11 cellular contexts compared by ENCODE assay signal in the genomic region with DNA sequence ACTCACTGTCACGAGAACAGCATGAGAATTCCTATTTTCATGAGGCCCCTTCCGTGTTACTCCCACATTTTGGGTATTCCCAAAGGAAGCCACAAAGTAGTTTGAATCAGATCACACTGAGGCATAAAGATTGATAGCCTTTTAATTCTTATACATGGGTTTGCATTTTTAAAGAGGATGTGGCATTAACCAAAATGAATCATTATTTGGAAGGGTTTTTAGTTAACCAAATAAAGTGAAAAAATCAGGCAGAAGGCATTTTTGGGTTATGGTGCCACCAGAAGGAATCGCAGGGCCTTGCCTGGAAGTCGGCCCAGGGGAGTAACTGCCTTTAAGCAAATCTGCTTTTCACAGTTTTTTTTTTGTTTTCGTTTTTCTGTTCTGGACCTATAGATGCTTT. TPM values are rescaled to one million over a fixed set of nuclear protein-coding genes. Genes with fewer than 3 reads are reported as not detected.
DNase-seq lines count a peak whose midpoint lies in the region; ATAC-seq, FAIRE-seq and TF ChIP-seq lines count a peak whose summit lies in the region.
"Had no signal": no experiment of that assay in that cellular context is flagged by ENCODE, and none has a peak within 500 bp of the region (broad histone marks: within the 10 kb centered on the region; RNA-seq: fewer than 3 reads in every experiment).

No MANE protein-coding gene starts in this region.

- BruUV-seq in K562 (replicated peaks; lab: Mats Ljungman, UMichigan): no TSS peak

- peaks cover 16% of the 10 kb centered on the region; the same call in 1 of the 3 replicates for H3K79me2 ChIP-seq in K562 (ENCODE audit: control insufficient read depth, insufficient read depth, low read length)

- peaks cover 8% of the 10 kb centered on the region for H3K79me1 ChIP-seq in neuronal stem cell (ENCODE audit: low read depth, low read length)

- no peaks in the 10 kb centered on the region for H4K20me1 ChIP-seq in K562 (replicated peaks; ENCODE audit: control insufficient read depth, insufficient read depth, low read length)

- H3K9me3 ChIP-seq in K562 (replicated peaks; ENCODE audit: control insufficient read depth, insufficient read depth, low read depth, low read length): no peaks in the 10 kb centered on the region
- peaks cover 1 to 6% of the 10 kb centered on the region in 2 donors for H3K9me3 ChIP-seq in neuronal stem cell (replicated peaks in 1 of 2; ENCODE audit: control insufficient read depth in 2 of 2, insufficient read depth in 1 of 2, low read depth in 1 of 2, low read length in 2 of 2)

- POLR2A ChIA-PET in K562 (lab: Yijun Ruan, JAX): no interaction called here

- peak; percentile 21 for TF ChIP-seq CTCF in AG09319 (IDR thresholded peaks at IDR 0.05; ENCODE audit: low read depth, low read length)
- TF ChIP-seq CTCF in K562 (IDR thresholded peaks at IDR 0.05 in 2 of 3, conservative IDR thresholded peaks at IDR 0.05 in 1 of 3; ENCODE audit: insufficient read depth in 2 of 3, low read depth in 1 of 3, low read length in 3 of 3): no peak

- no peak overlapping the region for H3K14ac ChIP-seq in neuronal stem cell (ENCODE audit: low read length)

- WGBS in K562 (ENCODE audit: insufficient coverage, low coverage, missing lambda C conversion rate): 68% methylated on average over 5 of the region's 5 CpGs
- WGBS in neuronal stem cell (ENCODE audit: extremely low coverage in 2 of 2, insufficient read length in 2 of 2, insufficient replicate concordance in 1 of 2), 2 donors: no CpG with 5 or more reads among the region's 5 CpGs

- H3K23ac ChIP-seq in neuronal stem cell (ENCODE audit: low read depth, low read length, poor library complexity): no peak overlapping the region

- no peak for TF ChIP-seq RAD21 in K562 (CRISPR knock-in tag; conservative IDR thresholded peaks at IDR 0.05 in 1 of 2, IDR thresholded peaks at IDR 0.05 in 1 of 2)

- H3K9me1 ChIP-seq in K562 (ENCODE audit: control insufficient read depth, insufficient read depth, low read length): no peaks in the 10 kb centered on the region

- H3K27ac ChIP-seq in K562 (ENCODE audit: extremely low read depth, low read depth, low read length): no peak overlapping the region
- H3K27ac ChIP-seq in neuronal stem cell (replicated peaks; ENCODE audit: low read length): no peak overlapping the region

- H2AK5ac ChIP-seq in neuronal stem cell (ENCODE audit: low read depth, low read length): no peak overlapping the region

- no peak overlapping the region for H2BK15ac ChIP-seq in neuronal stem cell (ENCODE audit: low read length)

- FAIRE-seq in K562 (lab: Jason Lieb, UNC): no peak

- H3K27me3 ChIP-seq in K562 (ENCODE audit: control insufficient read depth in 2 of 2, insufficient read depth in 2 of 2, low read length in 2 of 2) (no peaks in the 10 kb centered on the region), neuronal stem cell (ENCODE audit: control insufficient read depth in 3 of 3, insufficient read depth in 3 of 3, low read depth in 1 of 3, low read length in 3 of 3) (no peaks in the 10 kb centered on the region)

- H2BK12ac ChIP-seq in neuronal stem cell (ENCODE audit: low read length): no peak overlapping the region

- DNase-seq in AG09319 (ENCODE audit: extremely low read depth, low read depth) (no peak), HT1080 (ENCODE audit: low read depth) (peak; percentile 64), K562 (ENCODE audit: extremely low read depth in 1 of 4, low spot score in 3 of 4) (no peak), myocyte (ENCODE audit: low read depth) (peak; percentile 47), NCI-H526 (lab: John Stamatoyannopoulos, UW) (no peak), neuronal stem cell (ENCODE audit: low spot score) (no peak)
- DNase-seq in activated CD8-positive, alpha-beta memory T cell treated with anti-CD3 and anti-CD28 coated beads, Interleukin-2, amount 50 U/mL, for 48 hours: no peak
- no peak for DNase-seq in activated CD4-positive, alpha-beta T cell treated with anti-CD3 and anti-CD28 coated beads, Interleukin-2, amount 50 U/mL, for 1 hour
- DNase-seq: activated CD4-positive, alpha-beta T cell treated with anti-CD3 and anti-CD28 coated beads for 4 hours; DMS153; PC-9 had no signal

- H3K36me3 ChIP-seq in K562 (ENCODE audit: control insufficient read depth, insufficient read depth, low read length) (peaks cover 5% of the 10 kb centered on the region; the same call in 1 of the 3 replicates), neuronal stem cell (replicated peaks in 1 of 2; ENCODE audit: control insufficient read depth in 2 of 2, insufficient read depth in 2 of 2, low read length in 2 of 2) (peaks cover 9 to 22% of the 10 kb centered on the region in 2 donors)

- no peak for TF ChIP-seq EP300 in K562 (IDR thresholded peaks at IDR 0.05; ENCODE audit: low read length)

- no peak overlapping the region for H4K8ac ChIP-seq in neuronal stem cell (ENCODE audit: low read depth, low read length)

- H3K4me2 ChIP-seq in K562 (ENCODE audit: insufficient read depth, low read length) (no peak overlapping the region), neuronal stem cell (ENCODE audit: insufficient read depth, low read length, poor library complexity, severe bottlenecking) (no peak overlapping the region)
- H3K4me2 ChIP-seq: PC-9 had no signal

- H3K4me3 ChIP-seq in K562 (no peak overlapping the region), neuronal stem cell (ENCODE audit: low read length in 2 of 2) (no peak overlapping the region)
- H3K4me3 ChIP-seq: PC-9 had no signal

- H3K4me1 ChIP-seq in K562 (replicated peaks in 1 of 2; ENCODE audit: control insufficient read depth in 2 of 2, insufficient read depth in 2 of 2, low read length in 2 of 2) (peaks cover 4 to 48% of the 10 kb centered on the region in 2 experiments; a peak in 4 of 5 replicates), neuronal stem cell (ENCODE audit: control insufficient read depth in 2 of 2, insufficient read depth in 1 of 2, low read depth in 1 of 2, low read length in 2 of 2) (peaks cover 12 to 13% of the 10 kb centered on the region in 2 donors)

- H3K9ac ChIP-seq in K562 (ENCODE audit: insufficient read depth in 1 of 2, low read depth in 2 of 2, low read length in 2 of 2): no peak overlapping the region
- H3K9ac ChIP-seq in neuronal stem cell (ENCODE audit: low read depth, low read length, poor library complexity): no peak overlapping the region

- H2AFZ ChIP-seq in K562 (ENCODE audit: low read depth, low read length) (peak overlapping the region; percentile 74), neuronal stem cell (ENCODE audit: low read length) (no peak overlapping the region)
- H2AFZ ChIP-seq: PC-9 had no signal

- no peak overlapping the region for H2BK5ac ChIP-seq in neuronal stem cell (ENCODE audit: low read length)

- intact Hi-C loops in K562 (cut with micrococcal nuclease): no loop called here

- no peak for TF ChIP-seq POLR2A in K562 (conservative IDR thresholded peaks at IDR 0.05)

- no peak overlapping the region for H2BK120ac ChIP-seq in neuronal stem cell (ENCODE audit: low read depth, low read length)

- in situ Hi-C loops in K562 (cut with MboI): no loop called here

- no peak overlapping the region for H3K18ac ChIP-seq in neuronal stem cell (ENCODE audit: low read length)

- ATAC-seq in K562: no peak

- H3K4ac ChIP-seq in neuronal stem cell (ENCODE audit: low read length): no peak overlapping the region

- H4K91ac ChIP-seq in neuronal stem cell (ENCODE audit: low read depth, low read length, poor library complexity): no peak overlapping the region

- CTCF ChIA-PET in K562 (lab: Yijun Ruan, JAX; ENCODE audit: low intra/inter-chr PET ratio): no interaction called here

TF ChIP-seq in K562, 482 proteins besides CTCF, POLR2A, EP300 and RAD21:
- TF ChIP-seq THAP7 (CRISPR knock-in tag; IDR thresholded peaks at IDR 0.05) (no peak), GABPB2 (CRISPR knock-in tag; conservative IDR thresholded peaks at IDR 0.05) (no peak), GATAD2B (IDR thresholded peaks at IDR 0.05; ENCODE audit: borderline replicate concordance) (no peak), SREBF1 (IDR thresholded peaks at IDR 0.05; ENCODE audit: borderline replicate concordance, low read depth, low read length) (no peak), ZNF436 (CRISPR knock-in tag; IDR thresholded peaks at IDR 0.05) (no peak)

RNA-seq across cellular contexts. Expression of gene HSD17B12, which starts 55.4 kb away (rescaled TPM):
- 71.2 and 77.6 TPM in 2 replicates for total RNA-seq in HT1080 (2014; rRNA removed; shearing (Covaris generic))
- 78.9 and 99.9 TPM in 2 replicates for polyA plus RNA-seq in HT1080 (2015; cell fraction: cytosol; rRNA removed)
- polyA plus RNA-seq in HT1080 (2015; cell fraction: nucleus; rRNA removed): 91.2 and 103 TPM in 2 replicates
- total RNA-seq in K562 (2011; cell fraction: chromatin; rRNA removed; ENCODE audit: low replicate concordance): 25.0 and 43.2 TPM in 2 replicates
- 34.5 and 36.0 TPM in 2 replicates for total RNA-seq in K562 (2011; cell fraction: nucleolus; rRNA removed)
- 37.9 and 51.6 TPM in 2 replicates for total RNA-seq in K562 (2011; cell fraction: nucleoplasm; rRNA removed)
- total RNA-seq in K562 (2014; rRNA removed): 16.2 and 17.3 TPM in 2 replicates
- total RNA-seq in K562 (2014; rRNA removed; fragmentation: Illumina TruSeq; extraction: Trizol): 25.7 and 30.9 TPM in 2 replicates
- total RNA-seq in K562 (2015; rRNA removed; fragmentation: Illumina TruSeq; extraction: Trizol): 23.1 and 24.5 TPM in 2 replicates
- 21.3 and 23.8 TPM in 2 replicates for total RNA-seq in K562 (2021)
- polyA plus RNA-seq in K562 (2011; rRNA removed): 31.9 and 34.5 TPM in 2 replicates
- 16.3 and 17.6 TPM in 2 replicates for polyA plus RNA-seq in K562 (2011; cell fraction: cytosol; rRNA removed)
- 13.5 and 18.5 TPM in 2 replicates for polyA plus RNA-seq in K562 (2011; cell fraction: nucleus; rRNA removed)
- polyA plus RNA-seq in K562 (2012): 23.0 and 31.8 TPM in 2 replicates
- 27.3 and 30.3 TPM in 2 replicates for polyA plus RNA-seq in K562 (2014; fragmentation: Illumina TruSeq; extraction: Trizol)
- 10 to 100 TPM in 1 of 2 experiments, 1 to 10 TPM in 1; 9.1 to 10.3 TPM for polyA plus RNA-seq in K562 (2014; fragmentation: Nextera tagmentation; extraction: Ambion mirVana)
- 19.6 and 23.3 TPM in 2 replicates for polyA plus RNA-seq in K562 (2014; rRNA removed)
- 21.1 and 27.6 TPM in 2 replicates for polyA minus RNA-seq in K562 (2011; rRNA and poly(A)+ RNA removed)
- polyA minus RNA-seq in K562 (2011; cell fraction: cytosol; rRNA and poly(A)+ RNA removed): 22.3 and 26.4 TPM in 2 replicates
- 19.8 and 24.5 TPM in 2 replicates for polyA minus RNA-seq in K562 (2011; cell fraction: nucleus; rRNA and poly(A)+ RNA removed)
- total RNA-seq in myocyte: 51.9 and 82.2 TPM in 2 replicates
- 24.1 TPM for polyA plus RNA-seq in myocyte (2012)
- 78.6 TPM for polyA plus RNA-seq in neuronal stem cell (2013, experiment 1 of 2)
- 81.2 TPM for polyA plus RNA-seq in neuronal stem cell (2013, experiment 2 of 2)

Comparison
In these comparisons a context has a peak if more than half of its experiments do, and no peak if none do; other contexts are left out.
1. DNase-seq: peak in HT1080 (single experiment) and myocyte (single experiment); none in AG09319 (single experiment), K562 (0 of 4), activated CD8-positive, alpha-beta memory T cell treated with anti-CD3 and anti-CD28 coated beads, Interleukin-2, amount 50 U/mL, for 48 hours (single experiment), activated CD4-positive, alpha-beta T cell treated with anti-CD3 and anti-CD28 coated beads, Interleukin-2, amount 50 U/mL, for 1 hour (single experiment), NCI-H526 (0 of 2) and neuronal stem cell (single experiment).